ENCODE assay signal across 18 cellular contexts in genomic region chr5:59099995-59100345, GRCh38.
DNase-seq lines count a peak whose midpoint lies in the region; ATAC-seq, FAIRE-seq and TF ChIP-seq lines count a peak whose summit lies in the region.
"Had no signal": no experiment of that assay in that cellular context is flagged by ENCODE, and none has a peak within 500 bp of the region (broad histone marks: within the 10 kb centered on the region; RNA-seq: fewer than 3 reads in every experiment).

No MANE protein-coding gene starts in this region.

- no peaks in the 10 kb centered on the region for H3K79me2 ChIP-seq in osteoblast (ENCODE audit: insufficient read depth, low read length)

- peak overlapping the region in 5 of 7 donors; percentile 1 to 64 (median 53) for H3K4me3 Mint-ChIP-seq in CD8-positive, alpha-beta memory T cell
- peak overlapping the region; percentile 50 for H3K4me3 Mint-ChIP-seq in activated T-helper 1 cell treated with anti-CD3 and anti-CD28 coated beads, Interleukin-12 subunit alpha, Interleukin-12 subunit beta, Interleukin-2, Interleukin-4 antibody, amounts not matched to agents 30 ng/mL and 10 ng/mL and 1 ng/mL, durations not matched to agents 14 hours and 24 hours and 36 hours
- H3K4me3 Mint-ChIP-seq: GM23338 had no signal

- TF ChIP-seq CTCF in A549 (IDR thresholded peaks at IDR 0.05) (no peak), osteoblast (IDR thresholded peaks at IDR 0.05; ENCODE audit: extremely low read depth, low read depth, low read length) (no peak)

- intact Hi-C loops in activated T-helper 1 cell treated with anti-CD3 and anti-CD28 coated beads, Interleukin-12 subunit alpha, Interleukin-12 subunit beta, Interleukin-2, Interleukin-4 antibody, amounts not matched to agents 30 ng/mL and 10 ng/mL and 1 ng/mL, durations not matched to agents 14 hours and 24 hours and 36 hours (cut with micrococcal nuclease), result loop anchor here (1.0 to 2.0 kb wide), 9 partner anchors 27 to 509 kb away; no protein-coding TSS in a partner anchor

- H3K4me3 ChIP-seq in A549 (no peak overlapping the region), mucosa of rectum (ENCODE audit: low read length in 2 of 2) (no peak overlapping the region), osteoblast (ENCODE audit: insufficient read depth, low read length) (no peak overlapping the region)
- no peak overlapping the region for H3K4me3 ChIP-seq in CD8-positive, alpha-beta memory T cell (ENCODE audit: low read length)
- H3K4me3 ChIP-seq: gastrocnemius medialis, GM23338, mucosa of descending colon had no signal

- no peak for TF ChIP-seq EP300 in A549 (IDR thresholded peaks at IDR 0.05)

- 85% methylated on average over 6 of the region's 6 CpGs for WGBS in A549 (ENCODE audit: missing lambda C conversion rate)

- H3K4me2 ChIP-seq in A549 (peak overlapping the region; percentile 94), osteoblast (ENCODE audit: insufficient read depth, low read length) (no peak overlapping the region)
- H3K4me2 ChIP-seq: GM23338 had no signal

- TF ChIP-seq POLR2A in A549 (IDR thresholded peaks at IDR 0.05; ENCODE audit: low read length), result no peak

- H3K36me3 ChIP-seq in CD8-positive, alpha-beta memory T cell (ENCODE audit: insufficient read depth, low read length), result no peaks in the 10 kb centered on the region
- H3K36me3 ChIP-seq in mucosa of rectum (ENCODE audit: control insufficient read depth in 2 of 2, insufficient read depth in 2 of 2, low read length in 2 of 2) (no peaks in the 10 kb centered on the region), osteoblast (ENCODE audit: insufficient read depth, low read length) (no peaks in the 10 kb centered on the region)
- H3K36me3 ChIP-seq: gastrocnemius medialis had no signal

- peak overlapping the region; percentile 61 to 95 (median 86) for H3K27ac Mint-ChIP-seq in CD8-positive, alpha-beta memory T cell
- H3K27ac Mint-ChIP-seq in activated T-helper 1 cell treated with anti-CD3 and anti-CD28 coated beads, Interleukin-12 subunit alpha, Interleukin-12 subunit beta, Interleukin-2, Interleukin-4 antibody, amounts not matched to agents 30 ng/mL and 10 ng/mL and 1 ng/mL, durations not matched to agents 14 hours and 24 hours and 36 hours, result peak overlapping the region; percentile 90
- H3K27ac Mint-ChIP-seq: GM23338 had no signal

- peaks cover 27 to 51% (median 37%) of the 10 kb centered on the region in 3 donors for H3K4me1 Mint-ChIP-seq in CD8-positive, alpha-beta memory T cell
- peaks cover 82% of the 10 kb centered on the region for H3K4me1 Mint-ChIP-seq in activated T-helper 1 cell treated with anti-CD3 and anti-CD28 coated beads, Interleukin-12 subunit alpha, Interleukin-12 subunit beta, Interleukin-2, Interleukin-4 antibody, amounts not matched to agents 30 ng/mL and 10 ng/mL and 1 ng/mL, durations not matched to agents 14 hours and 24 hours and 36 hours (ENCODE audit: low read depth)

- no peak for FAIRE-seq in A549 (lab: Jason Lieb, UNC)
- FAIRE-seq: GM18507, RCC 7860 had no signal

- no peaks in the 10 kb centered on the region for H3K9me3 ChIP-seq in A549
- H3K9me3 ChIP-seq in CD8-positive, alpha-beta memory T cell (ENCODE audit: low read length), result no peaks in the 10 kb centered on the region
- no peaks in the 10 kb centered on the region for H3K9me3 ChIP-seq in mucosa of rectum (ENCODE audit: control insufficient read depth in 2 of 2, low read length in 2 of 2)
- no peaks in the 10 kb centered on the region for H3K9me3 ChIP-seq in osteoblast (ENCODE audit: low read depth, low read length)
- H3K9me3 ChIP-seq: gastrocnemius medialis, mucosa of descending colon had no signal

- peaks cover 100% of the 10 kb centered on the region for H3K4me1 ChIP-seq in A549
- peaks cover 17% of the 10 kb centered on the region for H3K4me1 ChIP-seq in CD8-positive, alpha-beta memory T cell (ENCODE audit: insufficient read depth, low read length)
- peaks cover 5 to 12% of the 10 kb centered on the region in 2 donors for H3K4me1 ChIP-seq in mucosa of rectum (ENCODE audit: control insufficient read depth in 2 of 2, insufficient read depth in 2 of 2, low read length in 2 of 2)
- H3K4me1 ChIP-seq in osteoblast (ENCODE audit: insufficient read depth, low read length), result peaks cover 38% of the 10 kb centered on the region

- POLR2A ChIA-PET in A549 (lab: Yijun Ruan, JAX), result interaction anchor here (1.6 to 1.9 kb wide), 2 partner anchors 25 to 27 kb away, joined by 3 to 7 read pairs; no protein-coding TSS in a partner anchor
- POLR2A ChIA-PET in CD8-positive, alpha-beta memory T cell (lab: Charles Lee), result interaction anchor here (3.9 kb wide), 1 partner anchor 28 kb away, joined by 21 read pairs; no protein-coding TSS in a partner anchor

- no peaks in the 10 kb centered on the region for H4K20me1 ChIP-seq in osteoblast (ENCODE audit: insufficient read depth, low read length)

- DNase-seq in A549 (ENCODE audit: low read depth in 1 of 2, low spot score in 1 of 2) (no peak), glomerular visceral epithelial cell (ENCODE audit: extremely low spot score) (no peak), osteoblast (ENCODE audit: insufficient read length, low spot score, missing footprints) (no peak), DMS153 (lab: John Stamatoyannopoulos, UW) (no peak)
- DNase-seq in CD8-positive, alpha-beta memory T cell, result peak in 1 of 5 donors; percentile 2
- DNase-seq in activated T-helper 1 cell treated with anti-CD3 and anti-CD28 coated beads, Interleukin-12 subunit alpha, Interleukin-12 subunit beta, Interleukin-2, Interleukin-4 antibody, amounts not matched to agents 30 ng/mL and 10 ng/mL and 1 ng/mL, durations not matched to agents 14 hours and 24 hours and 36 hours (ENCODE audit: low spot score), result no peak
- DNase-seq: activated effector memory CD4-positive, alpha-beta T cell treated with Interleukin-2 at 50 U/mL for 16 hours; cortex of kidney; gastrocnemius medialis; NCI-H1694 treated with DMSO at 0.1 percent for 48 hours; NCI-H2227 treated with DMSO at 0.1 percent for 48 hours; nucleus accumbens; right cardiac atrium had no signal

- no peak overlapping the region for H2AFZ ChIP-seq in osteoblast (ENCODE audit: low read length)
- H2AFZ ChIP-seq: GM23338 had no signal

- TF ChIP-seq RAD21 in A549 (conservative IDR thresholded peaks at IDR 0.05 in 1 of 2, IDR thresholded peaks at IDR 0.05 in 1 of 2), result no peak

- H3K27me3 ChIP-seq in CD8-positive, alpha-beta memory T cell (ENCODE audit: insufficient read depth, low read length, poor library complexity, severe bottlenecking), result no peaks in the 10 kb centered on the region
- H3K27me3 ChIP-seq in mucosa of rectum (ENCODE audit: control insufficient read depth in 2 of 2, insufficient read depth in 2 of 2, low read length in 2 of 2) (no peaks in the 10 kb centered on the region), osteoblast (ENCODE audit: insufficient read depth, low read length) (no peaks in the 10 kb centered on the region)
- H3K27me3 ChIP-seq: gastrocnemius medialis had no signal

- no peak for ATAC-seq in A549
- ATAC-seq: gastrocnemius medialis, GM23338 had no signal

- H3K36me3 Mint-ChIP-seq in CD8-positive, alpha-beta memory T cell, result peaks cover 0 to 2% (median 0%) of the 10 kb centered on the region in 3 donors
- H3K36me3 Mint-ChIP-seq in activated T-helper 1 cell treated with anti-CD3 and anti-CD28 coated beads, Interleukin-12 subunit alpha, Interleukin-12 subunit beta, Interleukin-2, Interleukin-4 antibody, amounts not matched to agents 30 ng/mL and 10 ng/mL and 1 ng/mL, durations not matched to agents 14 hours and 24 hours and 36 hours (ENCODE audit: low read depth), result peaks cover 4% of the 10 kb centered on the region

- H3K27ac ChIP-seq in A549, result peak overlapping the region; percentile 93 to 98
- no peak overlapping the region for H3K27ac ChIP-seq in CD8-positive, alpha-beta memory T cell (ENCODE audit: low read depth, low read length)
- H3K27ac ChIP-seq in mucosa of rectum (ENCODE audit: low read depth in 2 of 2, low read length in 2 of 2), result peak overlapping the region; percentile 25 to 59
- H3K27ac ChIP-seq in osteoblast (ENCODE audit: low read depth, low read length), result no peak overlapping the region

- CTCF ChIA-PET in A549 (lab: Yijun Ruan, JAX), result interaction anchor here (0.8 to 1.0 kb wide), 2 partner anchors 9 to 19 kb away, joined by 3 read pairs; no protein-coding TSS in a partner anchor
- CTCF ChIA-PET in CD8-positive, alpha-beta memory T cell (lab: Charles Lee), result interaction anchor here (0.8 to 2.0 kb wide), 3 partner anchors 24 to 65 kb away, joined by 3 to 8 read pairs (median 5); no protein-coding TSS in a partner anchor

- peaks cover 0 to 2% (median 0%) of the 10 kb centered on the region in 5 donors for H3K9me3 Mint-ChIP-seq in CD8-positive, alpha-beta memory T cell
- no peaks in the 10 kb centered on the region for H3K9me3 Mint-ChIP-seq in activated T-helper 1 cell treated with anti-CD3 and anti-CD28 coated beads, Interleukin-12 subunit alpha, Interleukin-12 subunit beta, Interleukin-2, Interleukin-4 antibody, amounts not matched to agents 30 ng/mL and 10 ng/mL and 1 ng/mL, durations not matched to agents 14 hours and 24 hours and 36 hours
- H3K9me3 Mint-ChIP-seq: GM23338 had no signal

- no peak overlapping the region for H3K9ac ChIP-seq in mucosa of rectum (ENCODE audit: low read depth in 1 of 2, low read length in 2 of 2)

- peaks cover 0 to 3% of the 10 kb centered on the region in 2 donors for H3K27me3 Mint-ChIP-seq in CD8-positive, alpha-beta memory T cell
- no peaks in the 10 kb centered on the region for H3K27me3 Mint-ChIP-seq in activated T-helper 1 cell treated with anti-CD3 and anti-CD28 coated beads, Interleukin-12 subunit alpha, Interleukin-12 subunit beta, Interleukin-2, Interleukin-4 antibody, amounts not matched to agents 30 ng/mL and 10 ng/mL and 1 ng/mL, durations not matched to agents 14 hours and 24 hours and 36 hours (ENCODE audit: insufficient read depth)

TF ChIP-seq in A549, 52 proteins besides CTCF, POLR2A, EP300 and RAD21:
- TF ChIP-seq HOXA7 (CRISPR knock-in tag; IDR thresholded peaks at IDR 0.05) (0 out of 2 replicates have a peak, but pooled peaks have one; percentile 12), EHF (CRISPR knock-in tag; IDR thresholded peaks at IDR 0.05) (peak; percentile 56; the same call in 1 of the 2 replicates), HOXB13 (CRISPR knock-in tag; IDR thresholded peaks at IDR 0.05; ENCODE audit: low read depth) (peak; percentile 50; the same call in 1 of the 2 replicates), TFCP2L1 (CRISPR knock-in tag; IDR thresholded peaks at IDR 0.05) (0 out of 2 replicates have a peak, but pooled peaks have one; percentile 13)
- TF ChIP-seq, protein P1, sequence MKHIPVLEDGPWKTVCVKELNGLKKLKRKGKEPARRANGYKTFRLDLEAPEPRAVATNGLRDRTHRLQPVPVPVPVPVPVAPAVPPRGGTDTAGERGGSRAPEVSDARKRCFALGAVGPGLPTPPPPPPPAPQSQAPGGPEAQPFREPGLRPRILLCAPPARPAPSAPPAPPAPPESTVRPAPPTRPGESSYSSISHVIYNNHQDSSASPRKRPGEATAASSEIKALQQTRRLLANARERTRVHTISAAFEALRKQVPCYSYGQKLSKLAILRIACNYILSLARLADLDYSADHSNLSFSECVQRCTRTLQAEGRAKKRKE (CRISPR knock-in tag; IDR thresholded peaks at IDR 0.05; ENCODE audit: low read depth), result no peak

Comparison
In these comparisons a context has a peak if more than half of its experiments do, and no peak if none do; other contexts are left out.
1. H3K27ac ChIP-seq: peak in A549 (2 of 2) and mucosa of rectum (2 of 2); none in CD8-positive, alpha-beta memory T cell (single experiment) and osteoblast (single experiment).